In genomic region chr2:239222346-239223028, GRCh38 we compare ENCODE assay signal across 8 cellular contexts.
A peak's percentile ranks its signal among the peaks of the same experiment; 100 is the strongest.
DNase-seq lines count a peak whose midpoint lies in the region; ATAC-seq and TF ChIP-seq lines count a peak whose summit lies in the region.

No MANE protein-coding gene starts in this region.

- DNase-seq in GF-D8 (lab: John Stamatoyannopoulos, UW) (peak; percentile 85), SIG-M5 treated with dmso at 0.1 percent for 504 hours (lab: John Stamatoyannopoulos, UW; ENCODE audit: unreplicated experiment) (peak; percentile 91), fibroblast of mammary gland (ENCODE audit: low read depth) (peak; percentile 62), renal cortical epithelial cell (ENCODE audit: low read depth) (peak; percentile 26), 8988T (no peak)
- DNase-seq in stimulated activated CD8-positive, alpha-beta memory T cell treated with anti-CD3 and anti-CD28 coated beads, Interleukin-4, amount 100 ng/mL, for 48 hours = no peak
- no peak for DNase-seq in stimulated activated CD4-positive, alpha-beta T cell treated with anti-CD3 and anti-CD28 coated beads, Interleukin-4, amount 100 ng/mL, for 4 hours

- no peak overlapping the region for H3K4me3 ChIP-seq in fibroblast of mammary gland (ENCODE audit: control insufficient read depth, low read depth, low read length)

- no peak for ATAC-seq in GM21515 (IDR thresholded peaks at IDR 0.05; ENCODE audit: unreplicated experiment)

- no peak for TF ChIP-seq CTCF in fibroblast of mammary gland (conservative IDR thresholded peaks at IDR 0.05; ENCODE audit: control insufficient read depth, insufficient read depth, low read depth, low read length)

Comparison
In these comparisons a context has a peak if more than half of its experiments do, and no peak if none do; other contexts are left out.
1. DNase-seq: peak in GF-D8 (single experiment), SIG-M5 treated with dmso at 0.1 percent for 504 hours (single experiment), fibroblast of mammary gland (single experiment) and renal cortical epithelial cell (single experiment); none in stimulated activated CD8-positive, alpha-beta memory T cell treated with anti-CD3 and anti-CD28 coated beads, Interleukin-4, amount 100 ng/mL, for 48 hours (single experiment), 8988T (single experiment) and stimulated activated CD4-positive, alpha-beta T cell treated with anti-CD3 and anti-CD28 coated beads, Interleukin-4, amount 100 ng/mL, for 4 hours (0 of 2).